In the genomic region with DNA sequence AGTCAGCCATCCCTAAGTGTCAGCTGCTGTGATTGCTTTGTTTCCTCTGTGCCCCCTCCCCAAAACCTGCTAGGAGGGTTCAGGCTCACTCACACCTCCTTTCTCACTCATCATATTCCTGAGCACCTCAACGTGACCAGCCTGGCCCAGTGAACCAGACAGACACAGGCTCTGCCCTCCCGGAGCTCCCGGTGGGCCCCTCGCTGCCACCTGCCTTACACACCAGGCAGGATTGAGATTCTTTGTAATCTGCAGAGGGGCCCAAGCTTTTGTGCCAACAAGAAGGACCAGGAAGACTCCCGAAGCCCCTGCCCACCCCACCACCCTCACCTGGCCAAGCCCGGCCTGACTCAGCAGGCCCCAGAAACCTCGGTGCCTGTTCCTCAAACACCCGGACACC, we compare ENCODE assay signal across 27 cellular contexts.
"Had no signal": no experiment of that assay in that cellular context is flagged by ENCODE, and none has a peak within 500 bp of the region (broad histone marks: within the 10 kb centered on the region; RNA-seq: fewer than 3 reads in every experiment).

No MANE protein-coding gene starts in this region.

- H3K4me2 ChIP-seq: KMS-11, SK-N-SH had no signal

- DNase-seq: activated B cell treated with CpG ODN at 0.5 μM for 24 hours; activated CD4-positive, alpha-beta memory T cell treated with anti-CD3 and anti-CD28 coated beads for 36 hours; activated CD4-positive, alpha-beta T cell treated with anti-CD3 and anti-CD28 coated beads for 4 hours; activated CD4-positive, alpha-beta T cell treated with anti-CD3 and anti-CD28 coated beads, Interleukin-2, amount 50 U/mL, for 1 hour; activated CD4-positive, CD25-positive, alpha-beta regulatory T cell treated with anti-CD3 and anti-CD28 coated beads, Interleukin-2, amount 50 U/mL, for 72 hours; activated CD8-positive, alpha-beta memory T cell treated with anti-CD3 and anti-CD28 coated beads, Interleukin-2, amount 50 U/mL, for 4 hours; activated gamma-delta T cell treated with Interleukin-2 at 50 U/mL for 16 hours; activated naive CD4-positive, alpha-beta T cell treated with anti-CD3 and anti-CD28 coated beads, Interleukin-2, amount 50 U/mL, for 16 hours; activated naive CD8-positive, alpha-beta T cell treated with anti-CD3 and anti-CD28 coated beads for 36 hours; activated T-cell treated with anti-CD3 and anti-CD28 coated beads for 4 hours; activated T-cell treated with anti-CD3 and anti-CD28 coated beads, Interleukin-2, amount 50 U/mL, for 4 hours; amniotic stem cell; MM.1S; NCI-H1417 treated with DMSO at 0.1 percent for 48 hours; NCI-H187 treated with DMSO at 0.1 percent for 48 hours; NCI-H2227 treated with DMSO at 0.1 percent for 48 hours; NCI-H446; NCI-H526 treated with DMSO at 0.1 percent for 48 hours; SK-N-SH had no signal

- H3K27ac ChIP-seq: ascending aorta, breast epithelium, KMS-11, SJSA1 had no signal

- H3K4me3 ChIP-seq: ascending aorta, breast epithelium, SJSA1 had no signal

- H3K27me3 Mint-ChIP-seq: activated B cell treated with CpG ODN at 0.5 μM for 24 hours; activated naive CD8-positive, alpha-beta T cell treated with anti-CD3 and anti-CD28 coated beads for 36 hours had no signal

- H3K36me3 ChIP-seq: ascending aorta, breast epithelium, SJSA1 had no signal

- H3K4me1 ChIP-seq: ascending aorta, breast epithelium, SJSA1 had no signal

- H3K9me3 Mint-ChIP-seq: activated B cell treated with CpG ODN at 0.5 μM for 24 hours; activated CD4-positive, alpha-beta memory T cell treated with anti-CD3 and anti-CD28 coated beads for 36 hours; activated naive CD8-positive, alpha-beta T cell treated with anti-CD3 and anti-CD28 coated beads for 36 hours; activated T-cell treated with anti-CD3 and anti-CD28 coated beads, Interleukin-2, amount 50 U/mL, for 4 hours; activated T-helper 1 cell treated with anti-CD3 and anti-CD28 coated beads, Interleukin-12 subunit alpha, Interleukin-12 subunit beta, Interleukin-2, Interleukin-4 antibody, amounts not matched to agents 30 ng/mL and 10 ng/mL and 1 ng/mL, durations not matched to agents 14 hours and 24 hours and 36 hours; T-helper 1 cell treated with Interleukin-12 subunit alpha and Interleukin-12 subunit beta and Interleukin-4 antibody, amounts not matched to agents 30 μg/mL and 1 μg/mL, for 36 hours; T-helper 2 cell treated with Interferon-gamma antibody and Interleukin-4, amounts not matched to agents 5 μg/mL and 100 μg/mL, for 36 hours had no signal

- H3K27ac Mint-ChIP-seq: activated B cell treated with CpG ODN at 0.5 μM for 24 hours; activated CD4-positive, alpha-beta memory T cell treated with anti-CD3 and anti-CD28 coated beads for 36 hours; activated naive CD8-positive, alpha-beta T cell treated with anti-CD3 and anti-CD28 coated beads for 36 hours; activated T-helper 1 cell treated with anti-CD3 and anti-CD28 coated beads, Interleukin-12 subunit alpha, Interleukin-12 subunit beta, Interleukin-2, Interleukin-4 antibody, amounts not matched to agents 30 ng/mL and 10 ng/mL and 1 ng/mL, durations not matched to agents 14 hours and 24 hours and 36 hours; T-helper 1 cell treated with Interleukin-12 subunit alpha and Interleukin-12 subunit beta and Interleukin-4 antibody, amounts not matched to agents 30 μg/mL and 1 μg/mL, for 36 hours; T-helper 2 cell treated with Interferon-gamma antibody and Interleukin-4, amounts not matched to agents 5 μg/mL and 100 μg/mL, for 36 hours had no signal

- H3K9me3 ChIP-seq: ascending aorta, SJSA1, SK-N-SH had no signal

- FAIRE-seq: TTC549 had no signal

- H3K36me3 Mint-ChIP-seq: activated CD4-positive, alpha-beta memory T cell treated with anti-CD3 and anti-CD28 coated beads for 36 hours; activated naive CD8-positive, alpha-beta T cell treated with anti-CD3 and anti-CD28 coated beads for 36 hours had no signal

- H3K9ac ChIP-seq: KMS-11, SK-N-SH had no signal

- H3K4me3 Mint-ChIP-seq: activated B cell treated with CpG ODN at 0.5 μM for 24 hours; activated CD4-positive, alpha-beta memory T cell treated with anti-CD3 and anti-CD28 coated beads for 36 hours; activated naive CD8-positive, alpha-beta T cell treated with anti-CD3 and anti-CD28 coated beads for 36 hours; activated T-cell treated with anti-CD3 and anti-CD28 coated beads, Interleukin-2, amount 50 U/mL, for 4 hours; activated T-helper 1 cell treated with anti-CD3 and anti-CD28 coated beads, Interleukin-12 subunit alpha, Interleukin-12 subunit beta, Interleukin-2, Interleukin-4 antibody, amounts not matched to agents 30 ng/mL and 10 ng/mL and 1 ng/mL, durations not matched to agents 14 hours and 24 hours and 36 hours; T-helper 1 cell treated with Interleukin-12 subunit alpha and Interleukin-12 subunit beta and Interleukin-4 antibody, amounts not matched to agents 30 μg/mL and 1 μg/mL, for 36 hours; T-helper 2 cell treated with Interferon-gamma antibody and Interleukin-4, amounts not matched to agents 5 μg/mL and 100 μg/mL, for 36 hours had no signal

- H3K27me3 ChIP-seq: ascending aorta had no signal
